ENCODE assay signal across 1 cellular context in the genomic region with DNA sequence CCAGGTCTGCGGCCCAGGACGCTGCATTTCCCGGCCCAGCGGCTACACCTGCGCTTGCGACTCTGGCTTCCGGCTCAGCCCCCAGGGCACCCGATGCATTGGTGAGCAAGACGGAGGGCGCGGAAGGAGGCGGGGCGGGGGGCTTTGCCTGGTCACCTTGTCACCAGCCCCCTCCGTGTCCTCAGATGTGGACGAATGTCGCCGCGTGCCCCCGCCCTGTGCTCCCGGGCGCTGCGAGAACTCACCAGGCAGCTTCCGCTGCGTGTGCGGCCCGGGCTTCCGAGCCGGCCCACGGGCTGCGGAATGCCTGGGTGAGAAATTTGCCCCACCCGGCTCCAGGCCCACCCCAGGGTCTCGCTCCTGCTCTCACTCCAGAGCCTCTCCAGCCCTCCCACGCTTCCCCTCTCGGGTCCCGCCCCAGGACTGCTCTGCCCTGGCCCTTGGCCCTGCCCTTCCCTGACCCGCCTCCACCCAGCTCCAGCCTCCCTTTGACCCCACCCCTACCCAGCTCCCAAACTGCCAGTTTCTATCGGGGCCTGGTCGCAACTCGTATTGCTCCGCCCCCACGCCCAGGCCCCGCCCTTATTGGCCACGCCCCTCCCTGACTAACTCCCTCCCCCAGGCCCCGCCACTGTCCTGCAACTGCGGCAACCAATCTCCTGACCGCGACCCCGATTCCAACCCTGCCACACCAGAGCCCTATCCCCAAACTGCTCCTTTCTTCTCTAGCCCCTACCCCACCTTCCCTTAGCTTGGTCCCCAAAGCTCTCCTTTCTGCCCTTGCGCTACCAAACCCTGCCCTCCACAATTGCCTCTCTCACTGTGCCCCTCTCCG.
TF ChIP-seq lines count a peak whose summit lies in the region.

No MANE protein-coding gene starts in this region.

TF ChIP-seq in K562, 482 proteins besides CTCF, POLR2A, EP300 and RAD21 (continued from another document and continues in another):
- TF ChIP-seq RAD51 (IDR thresholded peaks at IDR 0.05; ENCODE audit: borderline replicate concordance, low read depth) (no peak), ZNF444 (CRISPR knock-in tag; IDR thresholded peaks at IDR 0.05) (no peak), MCM7 (IDR thresholded peaks at IDR 0.05) (no peak), POLR2AphosphoS5 (IDR thresholded peaks at IDR 0.05; ENCODE audit: control insufficient read depth, insufficient read depth, low read depth, low read length) (no peak), MEF2A (IDR thresholded peaks at IDR 0.05; ENCODE audit: control insufficient read depth, low read depth, low read length) (no peak), ARID1B (IDR thresholded peaks at IDR 0.05) (peak; percentile 51; the same call in 1 of the 2 replicates), ARNT (IDR thresholded peaks at IDR 0.05) (no peak), PTRF (tag; IDR thresholded peaks at IDR 0.05) (no peak), KLF6 (CRISPR knock-in tag; IDR thresholded peaks at IDR 0.05; ENCODE audit: borderline replicate concordance) (no peak), PYGO2 (tag; IDR thresholded peaks at IDR 0.05) (no peak), PCBP1 (IDR thresholded peaks at IDR 0.05; ENCODE audit: low read depth, low read length, poor library complexity, severe bottlenecking) (no peak), KLF13 (tag; IDR thresholded peaks at IDR 0.05; ENCODE audit: borderline replicate concordance, low read depth) (no peak), PHF21A (IDR thresholded peaks at IDR 0.05; ENCODE audit: borderline replicate concordance, low read depth) (no peak), FOS (IDR thresholded peaks at IDR 0.05; ENCODE audit: extremely low read depth, insufficient read length) (no peak), ZC3H11A (IDR thresholded peaks at IDR 0.05; ENCODE audit: low read depth, low read length) (no peak), MTF1 (CRISPR knock-in tag; IDR thresholded peaks at IDR 0.05; ENCODE audit: borderline replicate concordance) (no peak), SMARCE1 (IDR thresholded peaks at IDR 0.05) (no peak), NONO (IDR thresholded peaks at IDR 0.05; ENCODE audit: low read depth in 2 of 2, low read length in 1 of 2) (no peak), ASH1L (IDR thresholded peaks at IDR 0.05; ENCODE audit: borderline replicate concordance, low read depth, partially characterized antibody) (no peak), ZKSCAN3 (CRISPR knock-in tag; IDR thresholded peaks at IDR 0.05) (no peak), MTA1 (IDR thresholded peaks at IDR 0.05; ENCODE audit: borderline replicate concordance) (no peak; the same call in 1 of the 2 replicates), SRSF3 (IDR thresholded peaks at IDR 0.05; ENCODE audit: insufficient read depth, low read length) (no peak), BRCA1 (IDR thresholded peaks at IDR 0.05) (no peak), BRCA1 (CRISPR knock-in tag; IDR thresholded peaks at IDR 0.05) (0 out of 2 replicates have a peak, but pooled peaks have one; percentile 49), HDAC8 (tag; IDR thresholded peaks at IDR 0.05) (no peak), ZNF253 (CRISPR knock-in tag; conservative IDR thresholded peaks at IDR 0.05) (no peak), MEF2D (tag; conservative IDR thresholded peaks at IDR 0.05; ENCODE audit: low read depth) (no peak)
- TF ChIP-seq, protein P1, sequence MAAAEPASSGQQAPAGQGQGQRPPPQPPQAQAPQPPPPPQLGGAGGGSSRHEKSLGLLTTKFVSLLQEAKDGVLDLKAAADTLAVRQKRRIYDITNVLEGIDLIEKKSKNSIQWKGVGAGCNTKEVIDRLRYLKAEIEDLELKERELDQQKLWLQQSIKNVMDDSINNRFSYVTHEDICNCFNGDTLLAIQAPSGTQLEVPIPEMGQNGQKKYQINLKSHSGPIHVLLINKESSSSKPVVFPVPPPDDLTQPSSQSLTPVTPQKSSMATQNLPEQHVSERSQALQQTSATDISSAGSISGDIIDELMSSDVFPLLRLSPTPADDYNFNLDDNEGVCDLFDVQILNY (CRISPR knock-in tag; IDR thresholded peaks at IDR 0.05), result no peak
- TF ChIP-seq, protein P2, sequence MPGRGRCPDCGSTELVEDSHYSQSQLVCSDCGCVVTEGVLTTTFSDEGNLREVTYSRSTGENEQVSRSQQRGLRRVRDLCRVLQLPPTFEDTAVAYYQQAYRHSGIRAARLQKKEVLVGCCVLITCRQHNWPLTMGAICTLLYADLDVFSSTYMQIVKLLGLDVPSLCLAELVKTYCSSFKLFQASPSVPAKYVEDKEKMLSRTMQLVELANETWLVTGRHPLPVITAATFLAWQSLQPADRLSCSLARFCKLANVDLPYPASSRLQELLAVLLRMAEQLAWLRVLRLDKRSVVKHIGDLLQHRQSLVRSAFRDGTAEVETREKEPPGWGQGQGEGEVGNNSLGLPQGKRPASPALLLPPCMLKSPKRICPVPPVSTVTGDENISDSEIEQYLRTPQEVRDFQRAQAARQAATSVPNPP (IDR thresholded peaks at IDR 0.05; ENCODE audit: borderline replicate concordance, insufficient read depth, insufficient read length), result no peak
- TF ChIP-seq, protein P3, sequence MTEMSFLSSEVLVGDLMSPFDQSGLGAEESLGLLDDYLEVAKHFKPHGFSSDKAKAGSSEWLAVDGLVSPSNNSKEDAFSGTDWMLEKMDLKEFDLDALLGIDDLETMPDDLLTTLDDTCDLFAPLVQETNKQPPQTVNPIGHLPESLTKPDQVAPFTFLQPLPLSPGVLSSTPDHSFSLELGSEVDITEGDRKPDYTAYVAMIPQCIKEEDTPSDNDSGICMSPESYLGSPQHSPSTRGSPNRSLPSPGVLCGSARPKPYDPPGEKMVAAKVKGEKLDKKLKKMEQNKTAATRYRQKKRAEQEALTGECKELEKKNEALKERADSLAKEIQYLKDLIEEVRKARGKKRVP (CRISPR knock-in tag; IDR thresholded peaks at IDR 0.05), result no peak
- TF ChIP-seq, protein P4, sequence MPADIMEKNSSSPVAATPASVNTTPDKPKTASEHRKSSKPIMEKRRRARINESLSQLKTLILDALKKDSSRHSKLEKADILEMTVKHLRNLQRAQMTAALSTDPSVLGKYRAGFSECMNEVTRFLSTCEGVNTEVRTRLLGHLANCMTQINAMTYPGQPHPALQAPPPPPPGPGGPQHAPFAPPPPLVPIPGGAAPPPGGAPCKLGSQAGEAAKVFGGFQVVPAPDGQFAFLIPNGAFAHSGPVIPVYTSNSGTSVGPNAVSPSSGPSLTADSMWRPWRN (IDR thresholded peaks at IDR 0.05; ENCODE audit: low read depth), result no peak
- TF ChIP-seq, protein P5, sequence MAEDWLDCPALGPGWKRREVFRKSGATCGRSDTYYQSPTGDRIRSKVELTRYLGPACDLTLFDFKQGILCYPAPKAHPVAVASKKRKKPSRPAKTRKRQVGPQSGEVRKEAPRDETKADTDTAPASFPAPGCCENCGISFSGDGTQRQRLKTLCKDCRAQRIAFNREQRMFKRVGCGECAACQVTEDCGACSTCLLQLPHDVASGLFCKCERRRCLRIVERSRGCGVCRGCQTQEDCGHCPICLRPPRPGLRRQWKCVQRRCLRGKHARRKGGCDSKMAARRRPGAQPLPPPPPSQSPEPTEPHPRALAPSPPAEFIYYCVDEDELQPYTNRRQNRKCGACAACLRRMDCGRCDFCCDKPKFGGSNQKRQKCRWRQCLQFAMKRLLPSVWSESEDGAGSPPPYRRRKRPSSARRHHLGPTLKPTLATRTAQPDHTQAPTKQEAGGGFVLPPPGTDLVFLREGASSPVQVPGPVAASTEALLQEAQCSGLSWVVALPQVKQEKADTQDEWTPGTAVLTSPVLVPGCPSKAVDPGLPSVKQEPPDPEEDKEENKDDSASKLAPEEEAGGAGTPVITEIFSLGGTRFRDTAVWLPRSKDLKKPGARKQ (CRISPR knock-in tag; IDR thresholded peaks at IDR 0.05), result no peak
- TF ChIP-seq, protein P6, sequence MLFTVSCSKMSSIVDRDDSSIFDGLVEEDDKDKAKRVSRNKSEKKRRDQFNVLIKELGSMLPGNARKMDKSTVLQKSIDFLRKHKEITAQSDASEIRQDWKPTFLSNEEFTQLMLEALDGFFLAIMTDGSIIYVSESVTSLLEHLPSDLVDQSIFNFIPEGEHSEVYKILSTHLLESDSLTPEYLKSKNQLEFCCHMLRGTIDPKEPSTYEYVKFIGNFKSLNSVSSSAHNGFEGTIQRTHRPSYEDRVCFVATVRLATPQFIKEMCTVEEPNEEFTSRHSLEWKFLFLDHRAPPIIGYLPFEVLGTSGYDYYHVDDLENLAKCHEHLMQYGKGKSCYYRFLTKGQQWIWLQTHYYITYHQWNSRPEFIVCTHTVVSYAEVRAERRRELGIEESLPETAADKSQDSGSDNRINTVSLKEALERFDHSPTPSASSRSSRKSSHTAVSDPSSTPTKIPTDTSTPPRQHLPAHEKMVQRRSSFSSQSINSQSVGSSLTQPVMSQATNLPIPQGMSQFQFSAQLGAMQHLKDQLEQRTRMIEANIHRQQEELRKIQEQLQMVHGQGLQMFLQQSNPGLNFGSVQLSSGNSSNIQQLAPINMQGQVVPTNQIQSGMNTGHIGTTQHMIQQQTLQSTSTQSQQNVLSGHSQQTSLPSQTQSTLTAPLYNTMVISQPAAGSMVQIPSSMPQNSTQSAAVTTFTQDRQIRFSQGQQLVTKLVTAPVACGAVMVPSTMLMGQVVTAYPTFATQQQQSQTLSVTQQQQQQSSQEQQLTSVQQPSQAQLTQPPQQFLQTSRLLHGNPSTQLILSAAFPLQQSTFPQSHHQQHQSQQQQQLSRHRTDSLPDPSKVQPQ (CRISPR knock-in tag; IDR thresholded peaks at IDR 0.05; ENCODE audit: borderline replicate concordance), result no peak
- TF ChIP-seq, protein P7, sequence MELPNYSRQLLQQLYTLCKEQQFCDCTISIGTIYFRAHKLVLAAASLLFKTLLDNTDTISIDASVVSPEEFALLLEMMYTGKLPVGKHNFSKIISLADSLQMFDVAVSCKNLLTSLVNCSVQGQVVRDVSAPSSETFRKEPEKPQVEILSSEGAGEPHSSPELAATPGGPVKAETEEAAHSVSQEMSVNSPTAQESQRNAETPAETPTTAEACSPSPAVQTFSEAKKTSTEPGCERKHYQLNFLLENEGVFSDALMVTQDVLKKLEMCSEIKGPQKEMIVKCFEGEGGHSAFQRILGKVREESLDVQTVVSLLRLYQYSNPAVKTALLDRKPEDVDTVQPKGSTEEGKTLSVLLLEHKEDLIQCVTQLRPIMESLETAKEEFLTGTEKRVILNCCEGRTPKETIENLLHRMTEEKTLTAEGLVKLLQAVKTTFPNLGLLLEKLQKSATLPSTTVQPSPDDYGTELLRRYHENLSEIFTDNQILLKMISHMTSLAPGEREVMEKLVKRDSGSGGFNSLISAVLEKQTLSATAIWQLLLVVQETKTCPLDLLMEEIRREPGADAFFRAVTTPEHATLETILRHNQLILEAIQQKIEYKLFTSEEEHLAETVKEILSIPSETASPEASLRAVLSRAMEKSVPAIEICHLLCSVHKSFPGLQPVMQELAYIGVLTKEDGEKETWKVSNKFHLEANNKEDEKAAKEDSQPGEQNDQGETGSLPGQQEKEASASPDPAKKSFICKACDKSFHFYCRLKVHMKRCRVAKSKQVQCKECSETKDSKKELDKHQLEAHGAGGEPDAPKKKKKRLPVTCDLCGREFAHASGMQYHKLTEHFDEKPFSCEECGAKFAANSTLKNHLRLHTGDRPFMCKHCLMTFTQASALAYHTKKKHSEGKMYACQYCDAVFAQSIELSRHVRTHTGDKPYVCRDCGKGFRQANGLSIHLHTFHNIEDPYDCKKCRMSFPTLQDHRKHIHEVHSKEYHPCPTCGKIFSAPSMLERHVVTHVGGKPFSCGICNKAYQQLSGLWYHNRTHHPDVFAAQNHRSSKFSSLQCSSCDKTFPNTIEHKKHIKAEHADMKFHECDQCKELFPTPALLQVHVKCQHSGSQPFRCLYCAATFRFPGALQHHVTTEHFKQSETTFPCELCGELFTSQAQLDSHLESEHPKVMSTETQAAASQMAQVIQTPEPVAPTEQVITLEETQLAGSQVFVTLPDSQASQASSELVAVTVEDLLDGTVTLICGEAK (IDR thresholded peaks at IDR 0.05), result no peak
- TF ChIP-seq, protein P7 (CRISPR knock-in tag; IDR thresholded peaks at IDR 0.05), result no peak
- TF ChIP-seq, protein P8, sequence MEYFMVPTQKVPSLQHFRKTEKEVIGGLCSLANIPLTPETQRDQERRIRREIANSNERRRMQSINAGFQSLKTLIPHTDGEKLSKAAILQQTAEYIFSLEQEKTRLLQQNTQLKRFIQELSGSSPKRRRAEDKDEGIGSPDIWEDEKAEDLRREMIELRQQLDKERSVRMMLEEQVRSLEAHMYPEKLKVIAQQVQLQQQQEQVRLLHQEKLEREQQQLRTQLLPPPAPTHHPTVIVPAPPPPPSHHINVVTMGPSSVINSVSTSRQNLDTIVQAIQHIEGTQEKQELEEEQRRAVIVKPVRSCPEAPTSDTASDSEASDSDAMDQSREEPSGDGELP (CRISPR knock-in tag; IDR thresholded peaks at IDR 0.05; ENCODE audit: borderline replicate concordance), result peak; percentile 50; the same call in 1 of the 2 replicates
- TF ChIP-seq, protein P9, sequence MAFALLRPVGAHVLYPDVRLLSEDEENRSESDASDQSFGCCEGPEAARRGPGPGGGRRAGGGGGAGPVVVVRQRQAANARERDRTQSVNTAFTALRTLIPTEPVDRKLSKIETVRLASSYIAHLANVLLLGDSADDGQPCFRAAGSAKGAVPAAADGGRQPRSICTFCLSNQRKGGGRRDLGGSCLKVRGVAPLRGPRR (CRISPR knock-in tag; IDR thresholded peaks at IDR 0.05), result no peak
